ENCODE assay signal across 26 cellular contexts in genomic region chr12:104306376-104306775, GRCh38.
"Had no signal": no experiment of that assay in that cellular context is flagged by ENCODE, and none has a peak within 500 bp of the region (broad histone marks: within the 10 kb centered on the region; RNA-seq: fewer than 3 reads in every experiment).

No MANE protein-coding gene starts in this region.

- H3K9ac ChIP-seq: parathyroid adenoma had no signal

- H3K27ac Mint-ChIP-seq: activated B cell treated with CpG ODN at 0.5 μM for 24 hours; activated CD4-positive, alpha-beta T cell treated with anti-CD3 and anti-CD28 coated beads for 36 hours; activated naive CD8-positive, alpha-beta T cell treated with anti-CD3 and anti-CD28 coated beads, Interleukin-2, amount 50 U/mL, for 24 hours had no signal

- H3K27me3 ChIP-seq: body of pancreas, cardiac muscle cell, heart left ventricle, stomach, suprapubic skin, tibial nerve had no signal

- H3K4me3 Mint-ChIP-seq: activated B cell treated with CpG ODN at 0.5 μM for 24 hours; activated CD4-positive, alpha-beta T cell treated with anti-CD3 and anti-CD28 coated beads for 36 hours; activated naive CD8-positive, alpha-beta T cell treated with anti-CD3 and anti-CD28 coated beads, Interleukin-2, amount 50 U/mL, for 24 hours; natural killer cell had no signal

- ATAC-seq: activated CD4-positive, alpha-beta T cell treated with anti-CD3 and anti-CD28 coated beads for 36 hours; activated naive CD8-positive, alpha-beta T cell treated with anti-CD3 and anti-CD28 coated beads, Interleukin-2, amount 50 U/mL, for 24 hours; body of pancreas; heart left ventricle; left cardiac atrium; natural killer cell; right cardiac atrium had no signal

- H3K36me3 Mint-ChIP-seq: natural killer cell had no signal

- H3K4me3 ChIP-seq: body of pancreas, cardiac muscle cell, heart left ventricle, skin epidermis, stomach, suprapubic skin, tibial nerve had no signal

- H3K9me3 ChIP-seq: body of pancreas, heart left ventricle, stomach, suprapubic skin, tibial nerve had no signal

- H3K27me3 Mint-ChIP-seq: activated B cell treated with CpG ODN at 0.5 μM for 24 hours; activated CD4-positive, alpha-beta T cell treated with anti-CD3 and anti-CD28 coated beads for 36 hours; activated naive CD8-positive, alpha-beta T cell treated with anti-CD3 and anti-CD28 coated beads, Interleukin-2, amount 50 U/mL, for 24 hours had no signal

- DNase-seq: activated B cell treated with CpG ODN at 0.5 μM for 24 hours; activated CD4-positive, alpha-beta T cell treated with anti-CD3 and anti-CD28 coated beads for 36 hours; activated CD4-positive, alpha-beta T cell treated with anti-CD3 and anti-CD28 coated beads, Interleukin-2, amount 50 U/mL, for 4 hours; activated CD8-positive, alpha-beta memory T cell treated with anti-CD3 and anti-CD28 coated beads for 24 hours; activated effector memory CD4-positive, alpha-beta T cell treated with Interleukin-2 at 50 U/mL for 16 hours; activated naive CD4-positive, alpha-beta T cell treated with anti-CD3 and anti-CD28 coated beads, Interleukin-2, amount 50 U/mL, for 16 hours; activated naive CD8-positive, alpha-beta T cell treated with anti-CD3 and anti-CD28 coated beads, Interleukin-2, amount 50 U/mL, for 24 hours; activated T-cell treated with anti-CD3 and anti-CD28 coated beads, Interleukin-2, amount 50 U/mL, for 48 hours; anterior cingulate cortex; body of pancreas; effector CD4-positive, alpha-beta T cell; heart left ventricle; islet precursor cell; left cardiac atrium; midbrain; natural killer cell; right cardiac atrium; stimulated activated CD4-positive, alpha-beta T cell treated with anti-CD3 and anti-CD28 coated beads, Interleukin-1b, Interleukin-23, amount 100 ng/mL, for 48 hours; stomach had no signal

- H3K27ac ChIP-seq: body of pancreas, cardiac muscle cell, heart left ventricle, parathyroid adenoma, skin epidermis, suprapubic skin, tibial nerve had no signal

- H2AFZ ChIP-seq: parathyroid adenoma had no signal

- H3K9me3 Mint-ChIP-seq: activated B cell treated with CpG ODN at 0.5 μM for 24 hours; activated naive CD8-positive, alpha-beta T cell treated with anti-CD3 and anti-CD28 coated beads, Interleukin-2, amount 50 U/mL, for 24 hours; natural killer cell had no signal

- FAIRE-seq: endometrium, urothelium cell line had no signal
